1 cellular context compared by ENCODE assay signal in the genomic region with DNA sequence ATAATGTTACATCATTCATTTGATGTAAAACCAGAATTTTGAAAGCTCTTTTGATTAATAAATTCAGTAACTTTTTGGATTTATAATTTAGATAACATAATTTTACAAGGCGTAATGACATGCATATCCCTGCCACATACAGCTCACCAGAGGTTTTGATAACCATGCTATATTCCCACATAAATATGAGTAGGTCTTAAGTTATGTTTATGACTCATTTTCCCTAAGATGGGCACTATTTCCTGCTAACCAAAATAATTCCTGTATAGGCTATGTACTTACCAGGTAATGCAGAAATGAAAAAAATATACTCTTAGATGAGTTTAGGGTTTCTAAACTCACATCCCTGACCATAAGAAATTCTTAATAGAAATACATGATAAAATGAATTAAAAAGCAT.
TF ChIP-seq lines count a peak whose summit lies in the region.

No MANE protein-coding gene starts in this region.

TF ChIP-seq in endothelial cell of umbilical vein, 7 proteins besides CTCF, POLR2A, EP300 and RAD21:
- TF ChIP-seq JUN (IDR thresholded peaks at IDR 0.05; ENCODE audit: borderline replicate concordance, insufficient read depth, insufficient read length, low read depth) (no peak), FOS (IDR thresholded peaks at IDR 0.05; ENCODE audit: borderline replicate concordance, insufficient read depth, low read length) (peak; percentile 56)
